In genomic region chr5:140548791-140549190, GRCh38 we compare ENCODE assay signal across 10 cellular contexts. TPM values are rescaled to one million over a fixed set of nuclear protein-coding genes. Genes with fewer than 3 reads are reported as not detected.
DNase-seq lines count a peak whose midpoint lies in the region; ATAC-seq and TF ChIP-seq lines count a peak whose summit lies in the region.
"Had no signal": no experiment of that assay in that cellular context is flagged by ENCODE, and none has a peak within 500 bp of the region (broad histone marks: within the 10 kb centered on the region; RNA-seq: fewer than 3 reads in every experiment).

No MANE protein-coding gene starts in this region.

- H3K9ac ChIP-seq in BLaER1 (peak overlapping the region; percentile 82; the same call in 1 of the 2 replicates), duodenal mucosa (ENCODE audit: low read depth in 1 of 2, low read length in 2 of 2) (peak overlapping the region; percentile 68 to 84)

- H3K79me2 ChIP-seq in osteoblast (ENCODE audit: insufficient read depth, low read length), result peaks cover 38% of the 10 kb centered on the region

- H3K4me1 ChIP-seq in BLaER1 (peaks cover 42% of the 10 kb centered on the region), duodenal mucosa (ENCODE audit: control insufficient read depth in 1 of 2, insufficient read depth in 2 of 2, low read length in 2 of 2) (peaks cover 36 to 37% of the 10 kb centered on the region in 2 donors), osteoblast (ENCODE audit: insufficient read depth, low read length) (peaks cover 18% of the 10 kb centered on the region)

- ATAC-seq in GM21360 (IDR thresholded peaks at IDR 0.05; ENCODE audit: unreplicated experiment) (no peak), HG03442 (IDR thresholded peaks at IDR 0.05; ENCODE audit: unreplicated experiment) (no peak), HG03469 (IDR thresholded peaks at IDR 0.05; ENCODE audit: unreplicated experiment) (no peak)

- H3K4me3 ChIP-seq in BLaER1 (peak overlapping the region; percentile 68; the same call in 1 of the 2 replicates), duodenal mucosa (ENCODE audit: low read depth in 1 of 2, low read length in 2 of 2) (peak overlapping the region; percentile 60 to 73), osteoblast (ENCODE audit: insufficient read depth, low read length) (no peak overlapping the region)

- H3K27ac ChIP-seq in BLaER1 (peak overlapping the region; percentile 91), KOPT-K1 (ENCODE audit: low read depth, low read length, poor library complexity, severe bottlenecking) (peak overlapping the region; percentile 71), duodenal mucosa (ENCODE audit: low read depth, low read length) (peak overlapping the region; percentile 96), osteoblast (ENCODE audit: low read depth, low read length) (peak overlapping the region; percentile 85)

- TF ChIP-seq CTCF in osteoblast (IDR thresholded peaks at IDR 0.05; ENCODE audit: extremely low read depth, low read depth, low read length), result no peak

- no peaks in the 10 kb centered on the region for H3K27me3 ChIP-seq in BLaER1
- no peaks in the 10 kb centered on the region for H3K27me3 ChIP-seq in duodenal mucosa (ENCODE audit: control insufficient read depth in 1 of 2, insufficient read depth in 2 of 2, low read length in 2 of 2)
- no peaks in the 10 kb centered on the region for H3K27me3 ChIP-seq in osteoblast (ENCODE audit: insufficient read depth, low read length)

- H2AFZ ChIP-seq in osteoblast (ENCODE audit: low read length), result no peak overlapping the region

- H3K36me3 ChIP-seq in BLaER1 (peaks cover 58% of the 10 kb centered on the region), KOPT-K1 (ENCODE audit: insufficient read depth, low read length) (peaks cover 88% of the 10 kb centered on the region), duodenal mucosa (ENCODE audit: control insufficient read depth in 1 of 2, insufficient read depth in 2 of 2, low read length in 2 of 2) (peaks cover 15 to 40% of the 10 kb centered on the region in 2 donors), osteoblast (ENCODE audit: insufficient read depth, low read length) (peaks cover 46% of the 10 kb centered on the region)

- H4K20me1 ChIP-seq in BLaER1 (no peaks in the 10 kb centered on the region; the same call in 1 of the 2 replicates), osteoblast (ENCODE audit: insufficient read depth, low read length) (peaks cover 17% of the 10 kb centered on the region)

- DNase-seq in osteoblast (ENCODE audit: insufficient read length, low spot score, missing footprints) (peak; percentile 6), nucleus accumbens (lab: John Stamatoyannopoulos, UW) (no peak)

- H3K9me3 ChIP-seq in BLaER1, result no peaks in the 10 kb centered on the region
- no peaks in the 10 kb centered on the region for H3K9me3 ChIP-seq in KOPT-K1 (ENCODE audit: insufficient read depth, low read length, poor library complexity, severe bottlenecking)
- no peaks in the 10 kb centered on the region for H3K9me3 ChIP-seq in duodenal mucosa (ENCODE audit: control insufficient read depth in 1 of 2, low read length in 2 of 2)
- no peaks in the 10 kb centered on the region for H3K9me3 ChIP-seq in osteoblast (ENCODE audit: low read depth, low read length)

- H3K4me2 ChIP-seq in BLaER1 (peak overlapping the region; percentile 83), osteoblast (ENCODE audit: insufficient read depth, low read length) (no peak overlapping the region)

RNA-seq across cellular contexts. Expression of gene EIF4EBP3, which starts 1.3 kb away (rescaled TPM):
- total RNA-seq in osteoblast, result 3.8 and 4.7 TPM in 2 replicates
- total RNA-seq: HT1080, RPMI7951 had no signal

RNA-seq across cellular contexts. Expression of gene SRA1, which starts 8.5 kb away (rescaled TPM):
- total RNA-seq in osteoblast, result 28.2 and 35.7 TPM in 2 replicates

RNA-seq across cellular contexts. Expression of gene APBB3, which starts 15.6 kb away (rescaled TPM):
- 19.7 and 24.2 TPM in 2 replicates for total RNA-seq in osteoblast

RNA-seq across cellular contexts. Expression of gene SLC35A4, which starts 15.8 kb away (rescaled TPM):
- total RNA-seq in osteoblast, result 17.4 and 20.6 TPM in 2 replicates
